8 cellular contexts compared by ENCODE assay signal in the genomic region with DNA sequence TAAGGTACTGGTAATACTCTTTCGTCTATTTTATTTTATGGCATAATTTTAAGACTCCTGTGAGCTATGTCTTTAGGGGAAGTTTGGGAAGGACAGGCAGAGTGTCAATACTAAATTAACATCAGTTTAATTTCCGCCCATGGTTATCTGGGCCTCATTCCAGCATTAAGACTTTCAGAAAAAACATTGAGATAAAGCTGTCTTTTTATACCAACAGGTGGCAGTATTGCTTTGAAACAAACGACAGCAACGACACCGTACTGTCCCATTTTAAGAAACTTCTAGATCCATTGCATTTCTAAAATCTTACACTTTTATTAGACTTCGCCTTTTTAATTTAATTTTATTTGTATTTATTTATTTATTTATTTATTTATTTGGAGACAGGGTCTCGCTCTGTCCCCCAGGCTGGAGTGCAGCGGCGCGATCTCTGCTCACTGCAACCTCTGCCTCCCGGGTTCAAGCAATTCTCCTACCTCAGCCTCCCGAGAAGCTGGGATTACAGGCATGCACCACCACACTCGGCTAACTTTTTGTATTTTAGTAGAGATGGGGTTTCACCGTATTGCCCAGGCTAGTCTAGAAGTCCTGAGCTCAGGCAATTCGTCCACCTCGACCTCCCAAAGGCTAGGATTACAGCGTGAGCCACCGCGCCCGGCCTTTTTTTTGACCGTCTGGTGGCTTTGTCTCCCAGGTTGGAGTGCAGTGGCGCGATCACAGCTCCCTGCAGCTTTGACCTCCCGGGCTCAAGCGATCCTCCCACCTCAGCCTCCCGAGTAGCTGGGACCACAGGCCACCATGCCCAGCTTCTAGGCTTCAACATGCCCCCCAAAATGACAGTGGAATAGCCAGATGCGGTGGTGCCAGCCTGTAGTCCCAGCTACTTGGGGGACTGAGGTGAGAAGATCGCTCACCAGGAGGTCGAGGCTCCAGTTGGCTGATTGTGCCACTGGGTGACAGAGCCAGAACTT.
DNase-seq lines count a peak whose midpoint lies in the region; ATAC-seq and TF ChIP-seq lines count a peak whose summit lies in the region.

No MANE protein-coding gene starts in this region.

- POLR2A ChIA-PET in AG04450 (lab: Yijun Ruan, JAX) = interaction anchor here (0.7 to 0.8 kb wide), 2 partner anchors 73 to 255 kb away, joined by 3 to 4 read pairs; no protein-coding TSS in a partner anchor

- H3K9me3 Mint-ChIP-seq in naive B cell = peaks cover 0 to 7% (median 3%) of the 10 kb centered on the region in 7 donors

- no peaks in the 10 kb centered on the region for H3K27me3 Mint-ChIP-seq in naive B cell

- TF ChIP-seq CTCF in AG04450 (IDR thresholded peaks at IDR 0.05; ENCODE audit: low read depth, low read length) (peak; percentile 66), GM12865 (IDR thresholded peaks at IDR 0.05; ENCODE audit: insufficient read depth, low read depth, low read length, missing control alignments) (peak; percentile 45)

- ATAC-seq in naive B cell (ENCODE audit: low read depth in 2 of 2) = peak; percentile 76 to 79
- no peak for ATAC-seq in HG03139 (IDR thresholded peaks at IDR 0.05; ENCODE audit: unreplicated experiment)

- CTCF ChIA-PET in AG04450 (lab: Charles Lee) = interaction anchor here (0.5 to 2.0 kb wide), 79 partner anchors 9 to 1132 kb away, joined by 3 to 45 read pairs (median 4); partner anchors contain the start of gene C1GALT1

- no peaks in the 10 kb centered on the region; the same call in 1 of the 2 replicates for H3K9me3 ChIP-seq in AG04450 (ENCODE audit: control insufficient read depth, insufficient read depth, low read length)

- no peaks in the 10 kb centered on the region for H3K27me3 ChIP-seq in AG04450 (ENCODE audit: control insufficient read depth, insufficient read depth, low read length)

- H3K4me1 Mint-ChIP-seq in naive B cell = peaks cover 0 to 5% (median 0%) of the 10 kb centered on the region in 3 donors

- H3K27ac Mint-ChIP-seq in naive B cell = peak overlapping the region in 2 of 6 donors; percentile 6 to 58

- H3K4me3 Mint-ChIP-seq in naive B cell = peak overlapping the region in 1 of 8 donors; percentile 69

- no peaks in the 10 kb centered on the region for H3K36me3 Mint-ChIP-seq in naive B cell

- DNase-seq in AG04450 (ENCODE audit: low read depth, low spot score) (peak; percentile 20), GM12865 (ENCODE audit: low read depth) (peak; percentile 73), M059J (ENCODE audit: low read depth) (peak; percentile 71), SHP77 treated with DMSO at 0.1 percent for 48 hours (lab: John Stamatoyannopoulos, UW) (peak; percentile 63), epidermal melanocyte (ENCODE audit: insufficient read length, low spot score) (peak; percentile 44), naive B cell (peak; percentile 46), OCI-M2 (lab: John Stamatoyannopoulos, UW; ENCODE audit: unreplicated experiment) (no peak)

- H3K4me3 ChIP-seq in AG04450 (ENCODE audit: low read depth, low read length) = no peak overlapping the region
- H3K4me3 ChIP-seq in GM12865 (ENCODE audit: low read depth, low read length) = no peak overlapping the region

- no peak overlapping the region for H3K27ac ChIP-seq in AG04450 (ENCODE audit: low read depth, low read length)
